3 cellular contexts compared by ENCODE assay signal in genomic region chr12:69287556-69287955, GRCh38.
"Had no signal": no experiment of that assay in that cellular context is flagged by ENCODE, and none has a peak within 500 bp of the region (broad histone marks: within the 10 kb centered on the region; RNA-seq: fewer than 3 reads in every experiment).

No MANE protein-coding gene starts in this region.

- H3K4me3 ChIP-seq: GM12878 had no signal

- DNase-seq: GDM1, GF-D8 had no signal
